Comparison of ENCODE assay signal across 7 cellular contexts in the genomic region with DNA sequence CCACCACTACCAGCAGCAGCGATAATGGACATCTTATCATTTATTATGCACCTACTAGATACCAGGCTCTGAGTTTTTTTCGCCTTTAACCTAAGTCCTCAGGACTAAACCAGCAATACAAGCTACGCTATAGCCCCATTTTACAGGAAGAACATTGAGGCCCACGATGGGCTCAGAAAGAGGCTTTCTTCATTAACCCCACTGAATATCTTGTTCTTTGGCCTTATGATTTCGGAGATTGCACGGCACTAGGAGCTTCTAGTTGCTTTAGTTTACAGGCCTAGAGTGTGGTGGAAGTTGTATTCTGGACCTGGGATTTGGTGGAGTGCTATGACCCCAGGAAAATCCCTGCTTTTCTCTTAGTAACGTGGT. TPM values are rescaled to one million over a fixed set of nuclear protein-coding genes. Genes with fewer than 3 reads are reported as not detected.
A peak's percentile ranks its signal among the peaks of the same experiment; 100 is the strongest.
DNase-seq lines count a peak whose midpoint lies in the region; ATAC-seq lines count a peak whose summit lies in the region.

No MANE protein-coding gene starts in this region.

- peak overlapping the region; percentile 21 for H3K27ac Mint-ChIP-seq in activated T-helper 2 cell treated with anti-CD3 and anti-CD28 coated beads, Interferon-gamma antibody, Interleukin-2, Interleukin-4, amounts not matched to agents 10 μg/mL and 5 μg/mL and 100 μg/mL, durations not matched to agents 14 hours and 24 hours and 36 hours
- peak overlapping the region; percentile 20 for H3K27ac Mint-ChIP-seq in stimulated activated naive B cell treated with anti-CD40 and anti-IgM and Interleukin-4, amounts not matched to agents 10 μg/mL and 1 μg/mL and 100 μg/mL, for 72 hours

- ATAC-seq in stimulated activated naive B cell treated with anti-CD40 and anti-IgM and Interleukin-4, amounts not matched to agents 10 μg/mL and 1 μg/mL and 100 μg/mL, for 72 hours (replicated peaks), result no peak
- no peak for ATAC-seq in HG02884 (IDR thresholded peaks at IDR 0.05; ENCODE audit: unreplicated experiment)

- H3K36me3 ChIP-seq in HUES48 (ENCODE audit: control insufficient read depth, insufficient read depth, low read length) (no peaks in the 10 kb centered on the region), iPS-20b (ENCODE audit: insufficient read depth, low read depth, low read length) (no peaks in the 10 kb centered on the region)

- peaks cover 9% of the 10 kb centered on the region for H3K36me3 Mint-ChIP-seq in activated T-helper 2 cell treated with anti-CD3 and anti-CD28 coated beads, Interferon-gamma antibody, Interleukin-2, Interleukin-4, amounts not matched to agents 10 μg/mL and 5 μg/mL and 100 μg/mL, durations not matched to agents 14 hours and 24 hours and 36 hours (ENCODE audit: low read depth)
- H3K36me3 Mint-ChIP-seq in stimulated activated naive B cell treated with anti-CD40 and anti-IgM and Interleukin-4, amounts not matched to agents 10 μg/mL and 1 μg/mL and 100 μg/mL, for 72 hours, result no peaks in the 10 kb centered on the region

- no peak for DNase-seq in activated T-helper 2 cell treated with anti-CD3 and anti-CD28 coated beads, Interferon-gamma antibody, Interleukin-2, Interleukin-4, amounts not matched to agents 10 μg/mL and 5 μg/mL and 100 μg/mL, durations not matched to agents 14 hours and 24 hours and 36 hours (ENCODE audit: low spot score)
- no peak for DNase-seq in stimulated activated naive B cell treated with anti-CD40 and anti-IgM and Interleukin-4, amounts not matched to agents 10 μg/mL and 1 μg/mL and 100 μg/mL, for 72 hours
- no peak for DNase-seq in activated CD4-positive, CD25-positive, alpha-beta regulatory T cell treated with anti-CD3 and anti-CD28 coated beads, Interleukin-2, amount 50 U/mL, for 72 hours
- DNase-seq in NCI-H2081 (lab: John Stamatoyannopoulos, UW), result no peak

- H3K4me3 ChIP-seq in HUES48 (ENCODE audit: low read depth, low read length) (peak overlapping the region; percentile 96), iPS-20b (ENCODE audit: low read length) (peak overlapping the region; percentile 78)

- peaks cover 2% of the 10 kb centered on the region for H3K27me3 Mint-ChIP-seq in activated T-helper 2 cell treated with anti-CD3 and anti-CD28 coated beads, Interferon-gamma antibody, Interleukin-2, Interleukin-4, amounts not matched to agents 10 μg/mL and 5 μg/mL and 100 μg/mL, durations not matched to agents 14 hours and 24 hours and 36 hours (ENCODE audit: low read depth)
- H3K27me3 Mint-ChIP-seq in stimulated activated naive B cell treated with anti-CD40 and anti-IgM and Interleukin-4, amounts not matched to agents 10 μg/mL and 1 μg/mL and 100 μg/mL, for 72 hours, result peaks cover 0 to 5% of the 10 kb centered on the region in 2 donors

- intact Hi-C loops in activated T-helper 2 cell treated with anti-CD3 and anti-CD28 coated beads, Interferon-gamma antibody, Interleukin-2, Interleukin-4, amounts not matched to agents 10 μg/mL and 5 μg/mL and 100 μg/mL, durations not matched to agents 14 hours and 24 hours and 36 hours (cut with micrococcal nuclease), result no loop called here

- H3K4me1 ChIP-seq in HUES48 (ENCODE audit: control insufficient read depth, insufficient read depth, low read length) (peaks cover 38% of the 10 kb centered on the region), iPS-20b (ENCODE audit: insufficient read depth, low read length) (peaks cover 17% of the 10 kb centered on the region)

- H3K4me1 Mint-ChIP-seq in activated T-helper 2 cell treated with anti-CD3 and anti-CD28 coated beads, Interferon-gamma antibody, Interleukin-2, Interleukin-4, amounts not matched to agents 10 μg/mL and 5 μg/mL and 100 μg/mL, durations not matched to agents 14 hours and 24 hours and 36 hours (ENCODE audit: low read depth), result peaks cover 32% of the 10 kb centered on the region
- peaks cover 20 to 22% of the 10 kb centered on the region in 2 donors for H3K4me1 Mint-ChIP-seq in stimulated activated naive B cell treated with anti-CD40 and anti-IgM and Interleukin-4, amounts not matched to agents 10 μg/mL and 1 μg/mL and 100 μg/mL, for 72 hours

- no peak overlapping the region; the same call in 1 of the 2 replicates for H3K9ac ChIP-seq in HUES48 (ENCODE audit: low read depth, low read length)
- peak overlapping the region; percentile 92; the same call in 1 of the 2 replicates for H3K9ac ChIP-seq in iPS-20b (ENCODE audit: low read depth, low read length)

- H3K9me3 ChIP-seq in HUES48 (ENCODE audit: control insufficient read depth, insufficient read depth, low read length) (no peaks in the 10 kb centered on the region), iPS-20b (ENCODE audit: insufficient read depth, low read depth, low read length) (no peaks in the 10 kb centered on the region)

- peak overlapping the region; percentile 66 for H3K4me3 Mint-ChIP-seq in activated T-helper 2 cell treated with anti-CD3 and anti-CD28 coated beads, Interferon-gamma antibody, Interleukin-2, Interleukin-4, amounts not matched to agents 10 μg/mL and 5 μg/mL and 100 μg/mL, durations not matched to agents 14 hours and 24 hours and 36 hours (ENCODE audit: low read depth)
- H3K4me3 Mint-ChIP-seq in stimulated activated naive B cell treated with anti-CD40 and anti-IgM and Interleukin-4, amounts not matched to agents 10 μg/mL and 1 μg/mL and 100 μg/mL, for 72 hours, result peak overlapping the region; percentile 68 to 92

- no peaks in the 10 kb centered on the region for H3K27me3 ChIP-seq in HUES48 (ENCODE audit: control insufficient read depth, insufficient read depth, low read length)
- H3K27me3 ChIP-seq in iPS-20b (ENCODE audit: insufficient read depth, low read length), result no peaks in the 10 kb centered on the region

- H3K9me3 Mint-ChIP-seq in activated T-helper 2 cell treated with anti-CD3 and anti-CD28 coated beads, Interferon-gamma antibody, Interleukin-2, Interleukin-4, amounts not matched to agents 10 μg/mL and 5 μg/mL and 100 μg/mL, durations not matched to agents 14 hours and 24 hours and 36 hours, result no peaks in the 10 kb centered on the region
- no peaks in the 10 kb centered on the region for H3K9me3 Mint-ChIP-seq in stimulated activated naive B cell treated with anti-CD40 and anti-IgM and Interleukin-4, amounts not matched to agents 10 μg/mL and 1 μg/mL and 100 μg/mL, for 72 hours

- H3K27ac ChIP-seq in HUES48 (ENCODE audit: low read depth, low read length) (no peak overlapping the region), iPS-20b (ENCODE audit: low read length) (no peak overlapping the region)

RNA-seq across cellular contexts. Expression of a gene that starts 1.5 kb away (rescaled TPM):
- 7.1 and 7.9 TPM in 2 replicates for total RNA-seq in activated T-helper 2 cell treated with anti-CD3 and anti-CD28 coated beads, Interferon-gamma antibody, Interleukin-2, Interleukin-4, amounts not matched to agents 10 μg/mL and 5 μg/mL and 100 μg/mL, durations not matched to agents 14 hours and 24 hours and 36 hours

RNA-seq across cellular contexts. Expression of a gene that starts 24.9 kb away (rescaled TPM):
- total RNA-seq in activated T-helper 2 cell treated with anti-CD3 and anti-CD28 coated beads, Interferon-gamma antibody, Interleukin-2, Interleukin-4, amounts not matched to agents 10 μg/mL and 5 μg/mL and 100 μg/mL, durations not matched to agents 14 hours and 24 hours and 36 hours, result 134 and 137 TPM in 2 replicates

RNA-seq across cellular contexts. Expression of a gene that starts 28.0 kb away (rescaled TPM):
- 96.2 and 98.9 TPM in 2 replicates for total RNA-seq in activated T-helper 2 cell treated with anti-CD3 and anti-CD28 coated beads, Interferon-gamma antibody, Interleukin-2, Interleukin-4, amounts not matched to agents 10 μg/mL and 5 μg/mL and 100 μg/mL, durations not matched to agents 14 hours and 24 hours and 36 hours
